In genomic region chr20:44310664-44311639, GRCh38 we compare ENCODE assay signal across 8 cellular contexts. TPM values are rescaled to one million over a fixed set of nuclear protein-coding genes. Genes with fewer than 3 reads are reported as not detected.
DNase-seq lines count a peak whose midpoint lies in the region; ATAC-seq and TF ChIP-seq lines count a peak whose summit lies in the region.

Gene FITM2 (minus strand): TSS chr20:44311202. CDS start chr20:44311148, 54 bp downstream.

- H2AFZ ChIP-seq in OCI-LY1 (ENCODE audit: low read length), result 0 out of 2 replicates have a peak within 1 kb of the TSS, but pooled peaks have one; percentile 3

- DNase-seq in DMS114 treated with DMSO at 0.1 percent for 48 hours (lab: John Stamatoyannopoulos, UW; ENCODE audit: unreplicated experiment) (peak; percentile 81), HuH-7.5 (ENCODE audit: low spot score) (peak; percentile 99), activated T-cell treated with anti-CD3 and anti-CD28 coated beads for 24 hours (ENCODE audit: low read depth) (peak; percentile 97), epithelial cell of prostate (ENCODE audit: low read depth, low spot score) (peak; percentile 85), mucosa of descending colon (peak; percentile 99)
- peak; percentile 88 to 97 for DNase-seq in stimulated activated CD8-positive, alpha-beta memory T cell treated with anti-CD3 and anti-CD28 coated beads, Interleukin-4, amount 100 ng/mL, for 1 hour (ENCODE audit: low read depth in 2 of 2, low spot score in 1 of 2)

- peak within 1 kb of the TSS; percentile 79 for H3K4me2 ChIP-seq in OCI-LY1 (ENCODE audit: low read length)

- intact Hi-C loops in mucosa of descending colon (cut with DNase I, micrococcal nuclease), result loop anchor here (5.0 kb wide), 1 partner anchor 94 kb away; no protein-coding TSS in a partner anchor

- H3K27ac ChIP-seq in OCI-LY1 (ENCODE audit: low read depth, low read length, poor library complexity, severe bottlenecking) (no peak within 1 kb of the TSS), epithelial cell of prostate (no peak within 1 kb of the TSS)

- H4K20me1 ChIP-seq in OCI-LY1 (ENCODE audit: insufficient read depth, low read length), result no peaks in the 10 kb centered on the region

- peaks cover 10% of the 10 kb centered on the region for H3K4me1 ChIP-seq in OCI-LY1 (ENCODE audit: insufficient read depth, low read length, severe bottlenecking)
- H3K4me1 ChIP-seq in mucosa of descending colon (ENCODE audit: low read depth), result peaks cover 5% of the 10 kb centered on the region

- peak; percentile 92 for TF ChIP-seq CTCF in OCI-LY1 (IDR thresholded peaks at IDR 0.05; ENCODE audit: low read length)
- peak; percentile 93 for TF ChIP-seq CTCF in mucosa of descending colon (IDR thresholded peaks at IDR 0.05)

- peak; percentile 75 for ATAC-seq in GM21526 (IDR thresholded peaks at IDR 0.05; ENCODE audit: low FRiP score, unreplicated experiment)
- ATAC-seq in mucosa of descending colon, result peak; percentile 99

- peak within 1 kb of the TSS; percentile 69 for H3K4me3 ChIP-seq in OCI-LY1 (ENCODE audit: low read depth, low read length, poor library complexity, severe bottlenecking)
- H3K4me3 ChIP-seq in mucosa of descending colon, result peak within 1 kb of the TSS; percentile 56

- no peaks in the 10 kb centered on the region for H3K79me2 ChIP-seq in OCI-LY1 (ENCODE audit: insufficient read depth, low read length)

- H3K9ac ChIP-seq in OCI-LY1 (ENCODE audit: low read length), result peak within 1 kb of the TSS; percentile 69

- no peaks in the 10 kb centered on the region for H3F3A ChIP-seq in OCI-LY1 (ENCODE audit: insufficient read depth, low read length)

- H3K9me3 ChIP-seq in OCI-LY1 (ENCODE audit: low read length) (no peaks in the 10 kb centered on the region), mucosa of descending colon (no peaks in the 10 kb centered on the region)

- H3K36me3 ChIP-seq in OCI-LY1 (ENCODE audit: insufficient read depth, low read length) (no peaks in the 10 kb centered on the region), mucosa of descending colon (ENCODE audit: low read depth) (no peaks in the 10 kb centered on the region)

- H3K9me2 ChIP-seq in OCI-LY1 (ENCODE audit: low read depth, low read length), result no peaks in the 10 kb centered on the region

- H3K27me3 ChIP-seq in OCI-LY1 (ENCODE audit: insufficient read depth, low read length), result no peaks in the 10 kb centered on the region

RNA-seq across cellular contexts. Expression of gene FITM2, which starts in this region (rescaled TPM):
- total RNA-seq in mucosa of descending colon, result 10 to 100 TPM; 10.9 to 12.6 (median 10.9) TPM
